8 cellular contexts compared by ENCODE assay signal in genomic region chr11:33808228-33808828, GRCh38. TPM values are rescaled to one million over a fixed set of nuclear protein-coding genes. Genes with fewer than 3 reads are reported as not detected.
DNase-seq lines count a peak whose midpoint lies in the region; ATAC-seq and TF ChIP-seq lines count a peak whose summit lies in the region.

No MANE protein-coding gene starts in this region.

- POLR2A ChIA-PET in naive thymus-derived CD8-positive, alpha-beta T cell (lab: Charles Lee), result no interaction called here

- no peaks in the 10 kb centered on the region for H3K79me2 ChIP-seq in OCI-LY3 (ENCODE audit: low read length)

- H3K4me3 ChIP-seq in OCI-LY3 (ENCODE audit: low read length), result no peak overlapping the region
- H3K4me3 ChIP-seq in esophagus squamous epithelium, result no peak overlapping the region

- no peak for TF ChIP-seq POLR2A in esophagus squamous epithelium (IDR thresholded peaks at IDR 0.05)

- no peak overlapping the region for H3K27ac Mint-ChIP-seq in naive thymus-derived CD8-positive, alpha-beta T cell
- H3K27ac Mint-ChIP-seq in stimulated activated effector memory CD8-positive, alpha-beta T cell treated with anti-CD3 and anti-CD28 coated beads, Interleukin-12 subunit alpha, Interleukin-12 subunit beta, amount 100 ng/mL, for 72 hours, result no peak overlapping the region

- H3K36me3 ChIP-seq in OCI-LY3 (replicated peaks; ENCODE audit: low read depth, low read length), result no peaks in the 10 kb centered on the region
- H3K36me3 ChIP-seq in esophagus squamous epithelium, result no peaks in the 10 kb centered on the region

- H3K27ac ChIP-seq in OCI-LY3 (ENCODE audit: low read length) (no peak overlapping the region), esophagus squamous epithelium (no peak overlapping the region)

- intact Hi-C loops in esophagus squamous epithelium (cut with DNase I), result no loop called here

- H3K36me3 Mint-ChIP-seq in naive thymus-derived CD8-positive, alpha-beta T cell, result no peaks in the 10 kb centered on the region
- H3K36me3 Mint-ChIP-seq in stimulated activated effector memory CD8-positive, alpha-beta T cell treated with anti-CD3 and anti-CD28 coated beads, Interleukin-12 subunit alpha, Interleukin-12 subunit beta, amount 100 ng/mL, for 72 hours, result no peaks in the 10 kb centered on the region

- H3K4me1 ChIP-seq in OCI-LY3 (ENCODE audit: low read length), result peaks cover 10% of the 10 kb centered on the region
- H3K4me1 ChIP-seq in esophagus squamous epithelium, result no peaks in the 10 kb centered on the region

- H3K27me3 Mint-ChIP-seq in naive thymus-derived CD8-positive, alpha-beta T cell, result peaks cover 7 to 25% (median 16%) of the 10 kb centered on the region in 5 donors

- peak; percentile 84 for TF ChIP-seq CTCF in OCI-LY3 (IDR thresholded peaks at IDR 0.05; ENCODE audit: low read depth, low read length)
- TF ChIP-seq CTCF in esophagus squamous epithelium (IDR thresholded peaks at IDR 0.05), result peak; percentile 78 to 97 (median 87)

- in situ Hi-C loops in KBM-7 (cut with MboI; ENCODE audit: low pct_unique_long_range_greater_than_20kb, low sequenced_read_pairs), result loop anchor here (25.0 kb wide), 1 partner anchor 354 kb away; no protein-coding TSS in a partner anchor

- H3K9me3 ChIP-seq in OCI-LY3 (ENCODE audit: insufficient read depth, low read length) (no peaks in the 10 kb centered on the region), esophagus squamous epithelium (no peaks in the 10 kb centered on the region)

- ATAC-seq in GM18870 (IDR thresholded peaks at IDR 0.05; ENCODE audit: unreplicated experiment), result peak; percentile 55
- peak; percentile 89 to 97 for ATAC-seq in naive thymus-derived CD8-positive, alpha-beta T cell
- peak; percentile 90 for ATAC-seq in stimulated activated effector memory CD8-positive, alpha-beta T cell treated with anti-CD3 and anti-CD28 coated beads, Interleukin-12 subunit alpha, Interleukin-12 subunit beta, amount 100 ng/mL, for 72 hours

- no peak overlapping the region for H3K4me2 ChIP-seq in OCI-LY3 (ENCODE audit: low read length)

- no peak overlapping the region for H2AFZ ChIP-seq in OCI-LY3 (ENCODE audit: low read depth, low read length)

- H4K20me1 ChIP-seq in OCI-LY3 (ENCODE audit: insufficient read depth, low read length), result no peaks in the 10 kb centered on the region

- DNase-seq in AG08395 (ENCODE audit: low spot score), result peak; percentile 84
- DNase-seq in KBM-7, result peak; percentile 80
- DNase-seq in activated T-cell treated with anti-CD3 and anti-CD28 coated beads for 24 hours (ENCODE audit: low read depth), result peak; percentile 82
- DNase-seq in esophagus squamous epithelium (lab: John Stamatoyannopoulos, UW), result no peak
- DNase-seq in naive thymus-derived CD8-positive, alpha-beta T cell, result peak; percentile 66 to 91 (median 79)
- peak; percentile 81 to 91 for DNase-seq in stimulated activated effector memory CD8-positive, alpha-beta T cell treated with anti-CD3 and anti-CD28 coated beads, Interleukin-12 subunit alpha, Interleukin-12 subunit beta, amount 100 ng/mL, for 72 hours (ENCODE audit: low spot score in 2 of 2)

- H3K27me3 ChIP-seq in OCI-LY3 (ENCODE audit: low read depth, low read length), result peaks cover 36% of the 10 kb centered on the region
- H3K27me3 ChIP-seq in esophagus squamous epithelium, result peaks cover 0 to 30% (median 0%) of the 10 kb centered on the region in 4 donors

- no peaks in the 10 kb centered on the region for H3K9me3 Mint-ChIP-seq in naive thymus-derived CD8-positive, alpha-beta T cell
- no peaks in the 10 kb centered on the region for H3K9me3 Mint-ChIP-seq in stimulated activated effector memory CD8-positive, alpha-beta T cell treated with anti-CD3 and anti-CD28 coated beads, Interleukin-12 subunit alpha, Interleukin-12 subunit beta, amount 100 ng/mL, for 72 hours

- WGBS in esophagus squamous epithelium, 2 donors, result 24 to 27% methylated on average over 9 to 11 of the region's 12 CpGs

- H3K9ac ChIP-seq in OCI-LY3 (ENCODE audit: low read length), result no peak overlapping the region

- no peak overlapping the region for H3K4me3 Mint-ChIP-seq in naive thymus-derived CD8-positive, alpha-beta T cell
- H3K4me3 Mint-ChIP-seq in stimulated activated effector memory CD8-positive, alpha-beta T cell treated with anti-CD3 and anti-CD28 coated beads, Interleukin-12 subunit alpha, Interleukin-12 subunit beta, amount 100 ng/mL, for 72 hours, result no peak overlapping the region

- peaks cover 0 to 5% (median 3%) of the 10 kb centered on the region in 4 donors for H3K4me1 Mint-ChIP-seq in naive thymus-derived CD8-positive, alpha-beta T cell
- peaks cover 6% of the 10 kb centered on the region for H3K4me1 Mint-ChIP-seq in stimulated activated effector memory CD8-positive, alpha-beta T cell treated with anti-CD3 and anti-CD28 coated beads, Interleukin-12 subunit alpha, Interleukin-12 subunit beta, amount 100 ng/mL, for 72 hours

RNA-seq across cellular contexts. Expression of gene FBXO3, which starts 34.0 kb away (rescaled TPM):
- 10 to 100 TPM; 27.3 to 43.9 (median 34.4) TPM for total RNA-seq in esophagus squamous epithelium
- total RNA-seq in naive thymus-derived CD8-positive, alpha-beta T cell, result 10 to 100 TPM; 49.4 to 52.1 TPM
- 10 to 100 TPM; 23.6 to 25.5 (median 25.2) TPM for polyA plus RNA-seq in naive thymus-derived CD8-positive, alpha-beta T cell
